ENCODE assay signal across 28 cellular contexts in genomic region chrX:9605484-9605883, GRCh38.
DNase-seq lines count a peak whose midpoint lies in the region; ATAC-seq, FAIRE-seq and TF ChIP-seq lines count a peak whose summit lies in the region.
"Had no signal": no experiment of that assay in that cellular context is flagged by ENCODE, and none has a peak within 500 bp of the region (broad histone marks: within the 10 kb centered on the region; RNA-seq: fewer than 3 reads in every experiment).

No MANE protein-coding gene starts in this region.

- H3K36me3 ChIP-seq in liver (ENCODE audit: control insufficient read depth in 4 of 4, insufficient read depth in 3 of 4, low read depth in 1 of 4, low read length in 3 of 4), result peaks cover 0 to 2% (median 0%) of the 10 kb centered on the region in 4 donors
- peaks cover 1 to 4% of the 10 kb centered on the region in 2 experiments; a peak in 2 of 5 replicates for H3K36me3 ChIP-seq in HepG2 (replicated peaks in 1 of 2; ENCODE audit: control insufficient read depth in 1 of 2, insufficient read depth in 2 of 2, low read length in 2 of 2)
- H3K36me3 ChIP-seq in mesenchymal stem cell (ENCODE audit: control insufficient read depth in 1 of 2, insufficient read depth in 2 of 2, low read depth in 1 of 2, low read length in 2 of 2), result no peaks in the 10 kb centered on the region
- H3K36me3 ChIP-seq: BE2C had no signal

- no peak overlapping the region for H2BK12ac ChIP-seq in mesenchymal stem cell (ENCODE audit: low read length in 2 of 2)

- CTCF ChIA-PET in HepG2 (lab: Yijun Ruan, JAX; ENCODE audit: low intra/inter-chr PET ratio, low total read pairs), result no interaction called here
- CTCF ChIA-PET in activated CD4-positive, alpha-beta memory T cell treated with anti-CD3 and anti-CD28 coated beads, Interleukin-2, amount 10 ng/mL, durations not matched to agents 7 days and 5 days (lab: Charles Lee), result no interaction called here

- H4K91ac ChIP-seq in mesenchymal stem cell (ENCODE audit: low read length), result no peak overlapping the region

- peaks cover 2% of the 10 kb centered on the region for H3K79me1 ChIP-seq in mesenchymal stem cell (replicated peaks; ENCODE audit: low read length, poor library complexity, severe bottlenecking)

- intact Hi-C loops in HepG2 (cut with micrococcal nuclease; ENCODE audit: unreplicated experiment), result no loop called here

- H3K27me3 ChIP-seq in liver (ENCODE audit: control insufficient read depth in 4 of 4, insufficient read depth in 4 of 4, low read length in 3 of 4) (no peaks in the 10 kb centered on the region), HepG2 (ENCODE audit: control insufficient read depth in 1 of 2, insufficient read depth in 2 of 2, low read length in 2 of 2) (no peaks in the 10 kb centered on the region), mesenchymal stem cell (ENCODE audit: control insufficient read depth in 1 of 2, insufficient read depth in 1 of 2, low read length in 2 of 2) (no peaks in the 10 kb centered on the region)
- H3K27me3 ChIP-seq: BE2C had no signal

- H3K4me2 ChIP-seq in HepG2 (ENCODE audit: low read depth, low read length) (no peak overlapping the region), mesenchymal stem cell (ENCODE audit: low read length, poor library complexity, severe bottlenecking) (no peak overlapping the region)
- H3K4me2 ChIP-seq: KMS-11 had no signal

- H3K4me1 Mint-ChIP-seq in activated CD4-positive, alpha-beta memory T cell treated with anti-CD3 and anti-CD28 coated beads, Interleukin-2, amount 10 ng/mL, durations not matched to agents 7 days and 5 days, result no peaks in the 10 kb centered on the region

- H2AK5ac ChIP-seq in mesenchymal stem cell (ENCODE audit: low read length, severe bottlenecking), result no peak overlapping the region

- H3K4me1 ChIP-seq in liver (ENCODE audit: control insufficient read depth in 4 of 4, insufficient read depth in 4 of 4, low read length in 3 of 4), result peaks cover 13 to 56% (median 54%) of the 10 kb centered on the region in 4 donors
- peaks cover 31% of the 10 kb centered on the region for H3K4me1 ChIP-seq in HepG2 (ENCODE audit: insufficient read depth, low read length)
- peaks cover 18% of the 10 kb centered on the region for H3K4me1 ChIP-seq in mesenchymal stem cell (ENCODE audit: control insufficient read depth, insufficient read depth, low read depth, low read length)
- H3K4me1 ChIP-seq: BE2C had no signal

- no peak for TF ChIP-seq EP300 in HepG2 (IDR thresholded peaks at IDR 0.05; ENCODE audit: low read depth in 2 of 2, low read length in 2 of 2)
- TF ChIP-seq EP300 in HepG2 (CRISPR knock-in tag; IDR thresholded peaks at IDR 0.05; ENCODE audit: borderline replicate concordance), result no peak

- no peak overlapping the region for H2BK120ac ChIP-seq in mesenchymal stem cell (ENCODE audit: low read depth, low read length)

- H3K14ac ChIP-seq in mesenchymal stem cell (ENCODE audit: low read length in 2 of 2), result no peak overlapping the region

- no peak for TF ChIP-seq RAD21 in liver (IDR thresholded peaks at IDR 0.05)
- no peak for TF ChIP-seq RAD21 in HepG2 (CRISPR knock-in tag; IDR thresholded peaks at IDR 0.05)

- H3K9ac ChIP-seq in liver (ENCODE audit: low read depth in 1 of 2, low read length in 2 of 2), result peak overlapping the region in 1 of 2 donors; percentile 22
- H3K9ac ChIP-seq in HepG2 (ENCODE audit: insufficient read depth, low read depth, low read length), result no peak overlapping the region
- no peak overlapping the region for H3K9ac ChIP-seq in mesenchymal stem cell (ENCODE audit: low read length)
- H3K9ac ChIP-seq: KMS-11 had no signal

- H2AFZ ChIP-seq in HepG2 (ENCODE audit: low read length), result no peak overlapping the region
- no peak overlapping the region for H2AFZ ChIP-seq in mesenchymal stem cell (ENCODE audit: low read depth, low read length)

- no peaks in the 10 kb centered on the region for H3K9me3 Mint-ChIP-seq in activated CD4-positive, alpha-beta memory T cell treated with anti-CD3 and anti-CD28 coated beads, Interleukin-2, amount 10 ng/mL, durations not matched to agents 7 days and 5 days
- H3K9me3 Mint-ChIP-seq: CD8-positive, alpha-beta memory T cell; IgD-negative memory B cell had no signal

- no peak overlapping the region for H2BK5ac ChIP-seq in mesenchymal stem cell (ENCODE audit: low read depth, low read length, poor library complexity, severe bottlenecking)

- H3K27ac ChIP-seq in liver (ENCODE audit: low read depth in 1 of 2, low read length in 2 of 2) (peak overlapping the region; percentile 83 to 99), HepG2 (ENCODE audit: extremely low read length, insufficient read depth, low read length) (no peak overlapping the region), mesenchymal stem cell (ENCODE audit: low read length, poor library complexity, severe bottlenecking) (peak overlapping the region; percentile 95)
- H3K27ac ChIP-seq: KMS-11, RWPE1 had no signal

- DNase-seq in HepG2 (ENCODE audit: low spot score) (no peak), glomerular visceral epithelial cell (ENCODE audit: extremely low spot score) (peak; percentile 8), mesenchymal stem cell (no peak)
- no peak for DNase-seq in activated CD4-positive, alpha-beta T cell treated with anti-CD3 and anti-CD28 coated beads for 48 hours
- DNase-seq in stimulated activated naive CD4-positive, alpha-beta T cell (lab: John Stamatoyannopoulos, UW), result no peak
- DNase-seq in activated CD4-positive, alpha-beta memory T cell treated with anti-CD3 and anti-CD28 coated beads, Interleukin-2, amount 10 ng/mL, durations not matched to agents 7 days and 5 days, result no peak
- DNase-seq: 8988T; ACHN; BE2C; Calu3; CD8-positive, alpha-beta memory T cell; DND-41; HCEC 1CT; NCI-H1048; NCI-H1436; NCI-H187 treated with DMSO at 0.1 percent for 48 hours; NCI-H2171 treated with DMSO at 0.1 percent for 48 hours; NCI-H345; NCI-H524; NCI-H774; SHP77 had no signal

- no peaks in the 10 kb centered on the region for H3K27me3 Mint-ChIP-seq in activated CD4-positive, alpha-beta memory T cell treated with anti-CD3 and anti-CD28 coated beads, Interleukin-2, amount 10 ng/mL, durations not matched to agents 7 days and 5 days
- H3K27me3 Mint-ChIP-seq: CD8-positive, alpha-beta memory T cell; IgD-negative memory B cell had no signal

- no peak for TF ChIP-seq CTCF in liver (IDR thresholded peaks at IDR 0.05; ENCODE audit: low read depth, low read length, missing input control)
- TF ChIP-seq CTCF in HepG2 (CRISPR knock-in tag; IDR thresholded peaks at IDR 0.05), result no peak

- no peak for FAIRE-seq in HepG2 (lab: Jason Lieb, UNC)
- FAIRE-seq: H1 had no signal

- no peak overlapping the region for H3K23ac ChIP-seq in mesenchymal stem cell (ENCODE audit: low read length in 2 of 2)

- in situ Hi-C loops in HepG2 (cut with HindIII; ENCODE audit: extremely low pct_ligation_motif_present, low pct_unique_long_range_greater_than_20kb), result no loop called here

- H3K36me3 Mint-ChIP-seq in activated CD4-positive, alpha-beta memory T cell treated with anti-CD3 and anti-CD28 coated beads, Interleukin-2, amount 10 ng/mL, durations not matched to agents 7 days and 5 days (ENCODE audit: low read depth), result no peaks in the 10 kb centered on the region

- BruUV-seq in HepG2 (replicated peaks; lab: Mats Ljungman, UMichigan), result no TSS peak

- peaks cover 8% of the 10 kb centered on the region; the same call in 1 of the 2 replicates for H4K20me1 ChIP-seq in HepG2 (ENCODE audit: insufficient read depth, low read length)

- H3K79me2 ChIP-seq in HepG2 (ENCODE audit: insufficient read depth, low read length), result peaks cover 12% of the 10 kb centered on the region

- no peak overlapping the region for H3K4ac ChIP-seq in mesenchymal stem cell (ENCODE audit: low read depth in 1 of 2, low read length in 2 of 2)

- H3K27ac Mint-ChIP-seq in activated CD4-positive, alpha-beta memory T cell treated with anti-CD3 and anti-CD28 coated beads, Interleukin-2, amount 10 ng/mL, durations not matched to agents 7 days and 5 days, result no peak overlapping the region
- H3K27ac Mint-ChIP-seq: CD14-positive monocyte, IgD-negative memory B cell had no signal

- no peak overlapping the region for H2BK15ac ChIP-seq in mesenchymal stem cell (ENCODE audit: low read depth, poor library complexity, severe bottlenecking)

- no peak overlapping the region for H3K18ac ChIP-seq in mesenchymal stem cell (ENCODE audit: low read depth in 1 of 2, low read length in 2 of 2)

- no peak overlapping the region for H3K4me3 Mint-ChIP-seq in activated CD4-positive, alpha-beta memory T cell treated with anti-CD3 and anti-CD28 coated beads, Interleukin-2, amount 10 ng/mL, durations not matched to agents 7 days and 5 days
- H3K4me3 Mint-ChIP-seq: CD14-positive monocyte; CD8-positive, alpha-beta memory T cell; IgD-negative memory B cell had no signal

- H3K9me3 ChIP-seq in liver (ENCODE audit: control insufficient read depth in 4 of 4, low read length in 3 of 4) (no peaks in the 10 kb centered on the region), HepG2 (ENCODE audit: low read length) (no peaks in the 10 kb centered on the region), mesenchymal stem cell (ENCODE audit: control insufficient read depth, low read length) (no peaks in the 10 kb centered on the region)
- H3K9me3 ChIP-seq: BE2C had no signal

- POLR2A ChIA-PET in HepG2 (lab: Yijun Ruan, JAX), result no interaction called here
- POLR2A ChIA-PET in activated CD4-positive, alpha-beta memory T cell treated with anti-CD3 and anti-CD28 coated beads, Interleukin-2, amount 10 ng/mL, durations not matched to agents 7 days and 5 days (lab: Charles Lee), result no interaction called here

- ATAC-seq in HepG2 (no peak), GM19328 (IDR thresholded peaks at IDR 0.05; ENCODE audit: unreplicated experiment) (no peak)

- H4K8ac ChIP-seq in mesenchymal stem cell (ENCODE audit: low read length), result no peak overlapping the region

- no peak for TF ChIP-seq POLR2A in HepG2 (IDR thresholded peaks at IDR 0.05; ENCODE audit: insufficient read depth in 1 of 2, low read depth in 2 of 2, low read length in 2 of 2)

- H3K4me3 ChIP-seq in liver (ENCODE audit: low read depth in 1 of 3, low read length in 3 of 3) (peak overlapping the region in 1 of 3 donors; percentile 6), HepG2 (replicated peaks in 1 of 3; ENCODE audit: insufficient read depth in 1 of 3, low read depth in 2 of 3, low read length in 3 of 3) (no peak overlapping the region), mesenchymal stem cell (ENCODE audit: insufficient read depth in 1 of 2, low read depth in 1 of 2, low read length in 2 of 2) (no peak overlapping the region)

TF ChIP-seq in liver, 16 proteins besides CTCF, POLR2A, EP300 and RAD21:
- no peak for TF ChIP-seq FOXA1 (IDR thresholded peaks at IDR 0.05)

TF ChIP-seq in HepG2, 621 proteins besides CTCF, POLR2A, EP300 and RAD21:
- TF ChIP-seq HOXA3 (CRISPR knock-in tag; IDR thresholded peaks at IDR 0.05) (no peak), SOX13 (IDR thresholded peaks at IDR 0.05) (no peak), SOX13 (CRISPR knock-in tag; conservative IDR thresholded peaks at IDR 0.05 in 1 of 2, IDR thresholded peaks at IDR 0.05 in 1 of 2) (no peak)
